In the genomic region with DNA sequence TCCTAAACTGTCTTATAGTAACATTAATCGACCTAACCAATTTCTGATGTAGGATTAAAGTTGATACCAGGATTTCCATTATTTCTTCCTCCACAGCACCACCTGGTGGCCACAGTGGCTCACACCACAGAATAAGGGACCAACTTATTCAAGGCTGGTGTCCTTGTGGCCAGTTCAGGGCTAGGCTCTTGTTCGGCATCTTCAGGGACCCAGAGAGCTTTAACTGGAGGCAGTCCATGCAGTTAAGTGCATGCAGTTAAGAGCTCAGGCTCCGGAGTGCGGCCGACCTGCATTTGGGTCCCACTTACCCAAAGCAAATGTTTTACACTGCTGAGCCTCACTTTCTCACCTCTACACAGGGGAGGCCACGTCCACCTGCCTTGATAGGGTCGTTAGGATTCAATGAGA, we compare ENCODE assay signal across 8 cellular contexts. TPM values are rescaled to one million over a fixed set of nuclear protein-coding genes. Genes with fewer than 3 reads are reported as not detected.
A peak's percentile ranks its signal among the peaks of the same experiment; 100 is the strongest.
DNase-seq lines count a peak whose midpoint lies in the region; ATAC-seq, FAIRE-seq and TF ChIP-seq lines count a peak whose summit lies in the region.

No MANE protein-coding gene starts in this region.

- H3K36me3 ChIP-seq in SJCRH30, result no peaks in the 10 kb centered on the region
- H3K36me3 ChIP-seq in tibial artery, result no peaks in the 10 kb centered on the region

- peak; percentile 97 for TF ChIP-seq CTCF in LNCaP clone FGC (IDR thresholded peaks at IDR 0.05; ENCODE audit: control insufficient read depth, extremely low read depth, insufficient read depth)
- TF ChIP-seq CTCF in osteocyte (IDR thresholded peaks at IDR 0.05), result peak; percentile 85
- TF ChIP-seq CTCF in tibial artery (IDR thresholded peaks at IDR 0.05), result peak; percentile 84

- peak; percentile 87 for DNase-seq in G401 (ENCODE audit: low spot score)
- DNase-seq in LNCaP clone FGC (ENCODE audit: low read depth), result peak; percentile 39
- peak; percentile 50 to 81 for DNase-seq in SJCRH30
- DNase-seq in activated effector memory CD4-positive, alpha-beta T cell treated with anti-CD3 and anti-CD28 coated beads, Interleukin-2, amount 50 U/mL, for 16 hours, result peak; percentile 93
- peak; percentile 72 to 81 for DNase-seq in frontal cortex (ENCODE audit: low spot score in 2 of 2)
- peak; percentile 90 for DNase-seq in osteocyte (ENCODE audit: extremely low spot score, unreplicated experiment)
- peak; percentile 78 to 80 for DNase-seq in tibial artery

- H3K4me1 ChIP-seq in SJCRH30 (no peaks in the 10 kb centered on the region), tibial artery (peaks cover 0 to 21% (median 10%) of the 10 kb centered on the region in 4 donors)

- H3K36me3 Mint-ChIP-seq in osteocyte (ENCODE audit: unreplicated experiment), result peaks cover 2% of the 10 kb centered on the region

- in situ Hi-C loops in G401 (cut with HindIII; ENCODE audit: low sequenced_read_pairs), result loop anchor here (10.0 kb wide), 1 partner anchor 72 kb away; no protein-coding TSS in a partner anchor

- H3K27me3 Mint-ChIP-seq in osteocyte (ENCODE audit: unreplicated experiment), result no peaks in the 10 kb centered on the region

- H3K4me3 Mint-ChIP-seq in osteocyte (ENCODE audit: unreplicated experiment), result no peak overlapping the region

- H3K4me1 Mint-ChIP-seq in osteocyte (ENCODE audit: unreplicated experiment), result peaks cover 21% of the 10 kb centered on the region

- H3K4me3 ChIP-seq in LNCaP clone FGC (ENCODE audit: low read depth, low read length) (no peak overlapping the region), SJCRH30 (no peak overlapping the region), tibial artery (no peak overlapping the region)

- no peak for ATAC-seq in HG02623 (IDR thresholded peaks at IDR 0.05; ENCODE audit: unreplicated experiment)

- peak; percentile 10 for FAIRE-seq in frontal cortex (lab: Jason Lieb, UNC)

- H3K27ac Mint-ChIP-seq in osteocyte (ENCODE audit: unreplicated experiment), result no peak overlapping the region

- no peaks in the 10 kb centered on the region for H3K9me3 ChIP-seq in SJCRH30 (replicated peaks)
- no peaks in the 10 kb centered on the region for H3K9me3 ChIP-seq in tibial artery

- H3K9me3 Mint-ChIP-seq in osteocyte (ENCODE audit: unreplicated experiment), result no peaks in the 10 kb centered on the region

- intact Hi-C loops in tibial artery (cut with DNase I; ENCODE audit: low total_unique reads), result loop anchor here (5.0 to 10.0 kb wide), 2 partner anchors 99 to 372 kb away; no protein-coding TSS in a partner anchor

- H3K27ac ChIP-seq in SJCRH30, result no peak overlapping the region
- no peak overlapping the region for H3K27ac ChIP-seq in tibial artery

- H3K27me3 ChIP-seq in SJCRH30, result no peaks in the 10 kb centered on the region
- no peaks in the 10 kb centered on the region for H3K27me3 ChIP-seq in tibial artery

RNA-seq across cellular contexts. Expression of a gene that starts 42.0 kb away (rescaled TPM):
- total RNA-seq in G401 (2014; rRNA removed; shearing (Covaris generic)), result 0.55 and 3.5 TPM in 2 replicates
- total RNA-seq in SJCRH30 (2014; rRNA removed; shearing (Covaris generic)), result 0.18 TPM in 1 of 2 replicates, not detected in the other
- total RNA-seq in frontal cortex (4.9 TPM), osteocyte (0.11 and 0.50 TPM in 2 replicates)

Comparison
In these comparisons a context has a peak if more than half of its experiments do, and no peak if none do; other contexts are left out.
1. DNase-seq: peak in every context shown above with its lines; median percentile 93 in activated effector memory CD4-positive, alpha-beta T cell treated with anti-CD3 and anti-CD28 coated beads, Interleukin-2, amount 50 U/mL, for 16 hours; 90 in osteocyte; 87 in G401; 79 in tibial artery; 76 in frontal cortex; 66 in SJCRH30; 39 in LNCaP clone FGC.